In genomic region chr3:171838218-171838720, GRCh38 we compare ENCODE assay signal across 9 cellular contexts. TPM values are rescaled to one million over a fixed set of nuclear protein-coding genes. Genes with fewer than 3 reads are reported as not detected.
DNase-seq lines count a peak whose midpoint lies in the region; ATAC-seq and TF ChIP-seq lines count a peak whose summit lies in the region.
"Had no signal": no experiment of that assay in that cellular context is flagged by ENCODE, and none has a peak within 500 bp of the region (broad histone marks: within the 10 kb centered on the region; RNA-seq: fewer than 3 reads in every experiment).

No MANE protein-coding gene starts in this region.

- no peaks in the 10 kb centered on the region for H3K79me2 ChIP-seq in fibroblast of lung (ENCODE audit: control insufficient read depth, insufficient read depth, low read length)

- H3K27me3 ChIP-seq in fibroblast of lung (ENCODE audit: control insufficient read depth, insufficient read depth, low read length) (no peaks in the 10 kb centered on the region), neuron (ENCODE audit: insufficient read depth, low read length) (no peaks in the 10 kb centered on the region)

- H3K9me3 ChIP-seq in fibroblast of lung (ENCODE audit: control insufficient read depth, insufficient read depth, low read depth, low read length) = no peaks in the 10 kb centered on the region
- H3K9me3 ChIP-seq in neuron (ENCODE audit: low read length) = no peaks in the 10 kb centered on the region

- H2AFZ ChIP-seq in fibroblast of lung (ENCODE audit: low read length) (peak overlapping the region; percentile 77), neuron (ENCODE audit: low read depth, low read length) (peak overlapping the region; percentile 93)

- peak; percentile 25 for TF ChIP-seq CTCF in AG09309 (IDR thresholded peaks at IDR 0.05; ENCODE audit: control insufficient read depth, insufficient read depth, low read depth, low read length, missing control alignments)
- TF ChIP-seq CTCF in fibroblast of lung (conservative IDR thresholded peaks at IDR 0.05 in 1 of 2, IDR thresholded peaks at IDR 0.05 in 1 of 2; ENCODE audit: low read depth in 1 of 2, low read length in 2 of 2) = no peak

- H3K36me3 ChIP-seq in fibroblast of lung (ENCODE audit: control insufficient read depth, insufficient read depth, low read length) (no peaks in the 10 kb centered on the region), neuron (ENCODE audit: insufficient read depth, low read length) (no peaks in the 10 kb centered on the region)

- H3K4me2 ChIP-seq in fibroblast of lung (ENCODE audit: extremely low read depth, insufficient read depth, low read length) = peak overlapping the region; percentile 86

- H3K4me1 ChIP-seq in fibroblast of lung (ENCODE audit: control insufficient read depth, extremely low read depth, insufficient read depth, low read length) (peaks cover 15% of the 10 kb centered on the region), neuron (ENCODE audit: insufficient read depth, low read length) (peaks cover 25% of the 10 kb centered on the region)

- ATAC-seq in GM21619 (IDR thresholded peaks at IDR 0.05; ENCODE audit: unreplicated experiment) = no peak

- H3K9ac ChIP-seq in fibroblast of lung (ENCODE audit: insufficient read depth, low read length) = peak overlapping the region; percentile 20

- H3K27ac ChIP-seq in fibroblast of lung (ENCODE audit: insufficient read depth, low read length) = peak overlapping the region; percentile 72

- H4K20me1 ChIP-seq in fibroblast of lung (ENCODE audit: control insufficient read depth, extremely low read depth, insufficient read depth, low read length) = no peaks in the 10 kb centered on the region

- H3K4me3 ChIP-seq in AG09309 (ENCODE audit: control insufficient read depth, low read depth, low read length) = peak overlapping the region; percentile 29
- H3K4me3 ChIP-seq in fibroblast of lung (replicated peaks in 1 of 4; ENCODE audit: control extremely low read depth in 1 of 4, insufficient read depth in 1 of 4, low read depth in 3 of 4, low read length in 4 of 4) = peak overlapping the region; percentile 3 to 43 (median 24)
- H3K4me3 ChIP-seq in neuron (ENCODE audit: low read length) = peak overlapping the region; percentile 27

- DNase-seq in AG09309 (ENCODE audit: low read depth) (no peak), NCI-H69 (lab: John Stamatoyannopoulos, UW) (peak; percentile 21), fibroblast of lung (ENCODE audit: low read depth in 2 of 2) (peak; percentile 73 to 83), NCI-H2081 treated with DMSO at 0.1 percent for 48 hours (lab: John Stamatoyannopoulos, UW) (no peak), DMS153 treated with DMSO at 0.1 percent for 48 hours (lab: John Stamatoyannopoulos, UW; ENCODE audit: unreplicated experiment) (no peak)
- no peak for DNase-seq in stimulated activated CD4-positive, alpha-beta T cell treated with anti-CD3 and anti-CD28 coated beads, Interleukin-4, amount 100 ng/mL, for 24 hours
- DNase-seq: DND-41 had no signal

RNA-seq across cellular contexts. Expression of gene TMEM212, which starts 4.9 kb away (rescaled TPM):
- not detected in 2 replicates for total RNA-seq in fibroblast of lung
- not detected in 2 replicates for polyA plus RNA-seq in fibroblast of lung
- polyA plus RNA-seq in fibroblast of lung (2012) = not detected in 2 replicates
- polyA minus RNA-seq in fibroblast of lung (ENCODE audit: low replicate concordance) = not detected in 2 replicates

RNA-seq across cellular contexts. Expression of gene PLD1, which starts 28.0 kb away (rescaled TPM):
- 8.2 and 18.8 TPM in 2 replicates for total RNA-seq in fibroblast of lung
- 3.3 and 10.8 TPM in 2 replicates for polyA plus RNA-seq in fibroblast of lung
- 2.6 and 7.9 TPM in 2 replicates for polyA plus RNA-seq in fibroblast of lung (2012)
- 3.8 and 6.7 TPM in 2 replicates for polyA minus RNA-seq in fibroblast of lung (ENCODE audit: low replicate concordance)

Comparison
In these comparisons a context has a peak if more than half of its experiments do, and no peak if none do; other contexts are left out.
1. DNase-seq: peak in NCI-H69 (single experiment) and fibroblast of lung (2 of 2); none in AG09309 (single experiment), stimulated activated CD4-positive, alpha-beta T cell treated with anti-CD3 and anti-CD28 coated beads, Interleukin-4, amount 100 ng/mL, for 24 hours (single experiment), NCI-H2081 treated with DMSO at 0.1 percent for 48 hours (single experiment) and DMS153 treated with DMSO at 0.1 percent for 48 hours (single experiment).
2. Peak in every context shown above with its lines, with median percentiles within 50 percentile points of each other: H3K4me3 ChIP-seq.